In genomic region chr16:15518412-15519351, GRCh38 we compare ENCODE assay signal across 9 cellular contexts.
DNase-seq lines count a peak whose midpoint lies in the region; ATAC-seq and TF ChIP-seq lines count a peak whose summit lies in the region.
"Had no signal": no experiment of that assay in that cellular context is flagged by ENCODE, and none has a peak within 500 bp of the region (broad histone marks: within the 10 kb centered on the region; RNA-seq: fewer than 3 reads in every experiment).

No MANE protein-coding gene starts in this region.

- peak overlapping the region; percentile 50 for H3K23ac ChIP-seq in IMR-90 (ENCODE audit: low read depth, low read length)

- DNase-seq in IMR-90 (peak; percentile 76), chondrocyte (ENCODE audit: low spot score) (no peak), left lobe of liver (ENCODE audit: low spot score) (peak; percentile 49), NCI-H1092 treated with DMSO at 0.1 percent for 48 hours (lab: John Stamatoyannopoulos, UW) (no peak), HPDE6-E6E7 (ENCODE audit: extremely low spot score) (no peak)
- DNase-seq in CD8-positive, alpha-beta memory T cell, result no peak
- DNase-seq: activated T-cell treated with anti-CD3 and anti-CD28 coated beads for 4 hours had no signal

- TF ChIP-seq CTCF in IMR-90 (conservative IDR thresholded peaks at IDR 0.05; ENCODE audit: low read depth, low read length) (no peak), chondrocyte (IDR thresholded peaks at IDR 0.05) (no peak)

- H4K91ac ChIP-seq in IMR-90 (ENCODE audit: insufficient read depth, low read depth, low read length), result peak overlapping the region; percentile 4; the same call in 1 of the 2 replicates

- ATAC-seq in IMR-90 (ENCODE audit: low read depth) (peak; percentile 90), left lobe of liver (peak; percentile 40), GM19463 (IDR thresholded peaks at IDR 0.05; ENCODE audit: unreplicated experiment) (no peak)

- 0% methylated on average over 1 of the region's 11 CpGs; no CpG with 5 or more reads in 1 of the 2 experiments for WGBS in IMR-90 (ENCODE audit: extremely low coverage in 2 of 2, insufficient read length in 1 of 2), 2 experiments

- peaks cover 7% of the 10 kb centered on the region for H3K4me1 ChIP-seq in IMR-90 (ENCODE audit: control insufficient read depth, insufficient read depth, low read length)
- peaks cover 40% of the 10 kb centered on the region for H3K4me1 ChIP-seq in stomach smooth muscle (ENCODE audit: control insufficient read depth, insufficient read depth, low read length)
- H3K4me1 ChIP-seq in CD8-positive, alpha-beta memory T cell (ENCODE audit: insufficient read depth, low read length), result peaks cover 11% of the 10 kb centered on the region

- CTCF ChIA-PET in IMR-90 (lab: Yijun Ruan, JAX), result interaction anchor here (0.9 kb wide), 1 partner anchor 37 kb away, joined by 3 read pairs; no protein-coding TSS in a partner anchor
- CTCF ChIA-PET in CD8-positive, alpha-beta memory T cell (lab: Charles Lee), result no interaction called here

- no peaks in the 10 kb centered on the region for H3K27me3 Mint-ChIP-seq in chondrocyte (ENCODE audit: low read depth)
- H3K27me3 Mint-ChIP-seq in CD8-positive, alpha-beta memory T cell, result peaks cover 0 to 2% of the 10 kb centered on the region in 2 donors

- peak overlapping the region in 1 of 2 experiments; percentile 14; a peak in 1 of 4 replicates for H4K8ac ChIP-seq in IMR-90 (ENCODE audit: low read depth in 2 of 2, low read length in 2 of 2)

- H3K36me3 Mint-ChIP-seq in chondrocyte (ENCODE audit: low read depth), result peaks cover 7% of the 10 kb centered on the region
- no peaks in the 10 kb centered on the region for H3K36me3 Mint-ChIP-seq in CD8-positive, alpha-beta memory T cell

- intact Hi-C loops in IMR-90 (cut with micrococcal nuclease), result no loop called here

- peak overlapping the region; percentile 33; the same call in 1 of the 2 replicates for H2BK20ac ChIP-seq in IMR-90 (ENCODE audit: low read depth, low read length)

- peak overlapping the region; percentile 16; the same call in 1 of the 2 replicates for H3K4me2 ChIP-seq in IMR-90 (ENCODE audit: low read depth, low read length)

- in situ Hi-C loops in IMR-90 (cut with MboI; ENCODE audit: low sequenced_read_pairs), result no loop called here

- no peak overlapping the region for H2BK5ac ChIP-seq in IMR-90 (ENCODE audit: low read depth, low read length, poor library complexity, severe bottlenecking)

- no peaks in the 10 kb centered on the region for H3K9me3 Mint-ChIP-seq in chondrocyte (ENCODE audit: low read depth)
- no peaks in the 10 kb centered on the region for H3K9me3 Mint-ChIP-seq in CD8-positive, alpha-beta memory T cell

- H2AK9ac ChIP-seq in IMR-90 (replicated peaks; ENCODE audit: low read depth, low read length, poor library complexity), result peak overlapping the region; percentile 7

- no peak for TF ChIP-seq POLR2A in IMR-90 (IDR thresholded peaks at IDR 0.05; ENCODE audit: low read depth, low read length)

- H3K9me1 ChIP-seq in IMR-90 (ENCODE audit: insufficient read depth, low read length), result peaks cover 11% of the 10 kb centered on the region

- no peak overlapping the region; the same call in 2 of the 3 replicates for H2BK15ac ChIP-seq in IMR-90 (ENCODE audit: low read depth, low read length)

- no peak overlapping the region for H3K4me3 Mint-ChIP-seq in chondrocyte (ENCODE audit: unreplicated experiment)
- no peak overlapping the region for H3K4me3 Mint-ChIP-seq in CD8-positive, alpha-beta memory T cell

- H3K79me1 ChIP-seq in IMR-90 (ENCODE audit: low read depth in 1 of 2, low read length in 2 of 2), result peaks cover 11 to 17% of the 10 kb centered on the region in 2 experiments

- H4K20me1 ChIP-seq in IMR-90 (ENCODE audit: insufficient read depth, low read length), result peaks cover 13% of the 10 kb centered on the region

- no peak overlapping the region for H3K4me3 ChIP-seq in IMR-90 (ENCODE audit: insufficient read depth, low read depth, low read length)
- peak overlapping the region in 1 of 2 donors; percentile 40 for H3K4me3 ChIP-seq in stomach smooth muscle (ENCODE audit: low read length in 2 of 2)
- H3K4me3 ChIP-seq in CD8-positive, alpha-beta memory T cell (ENCODE audit: low read length), result no peak overlapping the region

- H2AK5ac ChIP-seq in IMR-90 (ENCODE audit: low read depth, low read length), result peak overlapping the region; percentile 93

- BruUV-seq in IMR-90 (replicated peaks; lab: Mats Ljungman, UMichigan), result no TSS peak

- peak overlapping the region; percentile 61 for H3K27ac Mint-ChIP-seq in chondrocyte (ENCODE audit: unreplicated experiment)
- no peak overlapping the region for H3K27ac Mint-ChIP-seq in CD8-positive, alpha-beta memory T cell

- H3K18ac ChIP-seq in IMR-90 (ENCODE audit: low read depth, low read length), result peak overlapping the region; percentile 4; the same call in 1 of the 2 replicates

- H3K9me3 ChIP-seq in IMR-90 (ENCODE audit: control insufficient read depth, insufficient read depth, low read length), result no peaks in the 10 kb centered on the region
- no peaks in the 10 kb centered on the region for H3K9me3 ChIP-seq in stomach smooth muscle (ENCODE audit: control insufficient read depth in 2 of 2, low read length in 2 of 2)
- H3K9me3 ChIP-seq in CD8-positive, alpha-beta memory T cell (ENCODE audit: low read length), result no peaks in the 10 kb centered on the region

- H3K4me1 Mint-ChIP-seq in chondrocyte (ENCODE audit: low read depth), result peaks cover 14% of the 10 kb centered on the region
- peaks cover 12 to 15% (median 14%) of the 10 kb centered on the region in 3 donors for H3K4me1 Mint-ChIP-seq in CD8-positive, alpha-beta memory T cell

- peak overlapping the region; percentile 63 for H3K27ac ChIP-seq in IMR-90 (ENCODE audit: insufficient read depth, low read length)
- H3K27ac ChIP-seq in stomach smooth muscle (ENCODE audit: low read length), result peak overlapping the region; percentile 69
- no peak overlapping the region for H3K27ac ChIP-seq in CD8-positive, alpha-beta memory T cell (ENCODE audit: low read depth, low read length)

- no peak overlapping the region; the same call in 1 of the 2 replicates for H4K5ac ChIP-seq in IMR-90 (ENCODE audit: low read depth, low read length)

- peak overlapping the region; percentile 3; the same call in 1 of the 2 replicates for H3K14ac ChIP-seq in IMR-90 (replicated peaks; ENCODE audit: low read depth, low read length)

- no peak for TF ChIP-seq RAD21 in IMR-90 (IDR thresholded peaks at IDR 0.05; ENCODE audit: low read length)

- H2BK120ac ChIP-seq in IMR-90 (ENCODE audit: low read depth, low read length), result no peak overlapping the region

- H3K36me3 ChIP-seq in IMR-90 (ENCODE audit: control insufficient read depth, insufficient read depth, low read length) (peaks cover 16% of the 10 kb centered on the region), stomach smooth muscle (ENCODE audit: control insufficient read depth in 2 of 2, insufficient read depth in 2 of 2, low read length in 2 of 2) (peaks cover 0 to 14% of the 10 kb centered on the region in 2 donors)
- H3K36me3 ChIP-seq in CD8-positive, alpha-beta memory T cell (ENCODE audit: insufficient read depth, low read length), result no peaks in the 10 kb centered on the region

- peak overlapping the region; percentile 62 for H2AFZ ChIP-seq in IMR-90 (replicated peaks; ENCODE audit: low read length, poor library complexity)

- H3K27me3 ChIP-seq in IMR-90 (ENCODE audit: control insufficient read depth, insufficient read depth, low read length) (no peaks in the 10 kb centered on the region), stomach smooth muscle (ENCODE audit: control insufficient read depth in 1 of 2, insufficient read depth in 2 of 2, low read length in 2 of 2) (no peaks in the 10 kb centered on the region)
- no peaks in the 10 kb centered on the region for H3K27me3 ChIP-seq in CD8-positive, alpha-beta memory T cell (ENCODE audit: insufficient read depth, low read length, poor library complexity, severe bottlenecking)

- H3K9ac ChIP-seq in IMR-90 (ENCODE audit: low read depth, low read length), result no peak overlapping the region
- H3K9ac ChIP-seq in stomach smooth muscle (ENCODE audit: low read length in 2 of 2), result peak overlapping the region in 1 of 2 donors; percentile 29

- H3K56ac ChIP-seq in IMR-90 (ENCODE audit: extremely low read depth, insufficient read depth, low read length), result no peak overlapping the region

- POLR2A ChIA-PET in IMR-90 (lab: Charles Lee; ENCODE audit: unreplicated experiment), result interaction anchor here (0.7 kb wide), 1 partner anchor 82 kb away, joined by 7 read pairs; no protein-coding TSS in a partner anchor
- POLR2A ChIA-PET in CD8-positive, alpha-beta memory T cell (lab: Charles Lee), result no interaction called here

- H3K4ac ChIP-seq in IMR-90 (ENCODE audit: low read depth, low read length), result peak overlapping the region; percentile 58; the same call in 1 of the 2 replicates

- dilution Hi-C loops in IMR-90 (cut with HindIII; ENCODE audit: low sequenced_read_pairs, unreplicated experiment), result no loop called here

TF ChIP-seq in IMR-90, 13 proteins besides CTCF, POLR2A, EP300 and RAD21:
- no peak for TF ChIP-seq NFE2L2 (IDR thresholded peaks at IDR 0.05; ENCODE audit: low read depth, low read length)
- peak; percentile 66; the same call in 1 of the 2 replicates for TF ChIP-seq BHLHE40 (IDR thresholded peaks at IDR 0.05; ENCODE audit: low read depth, low read length)

Comparison
In these comparisons a context has a peak if more than half of its experiments do, and no peak if none do; other contexts are left out.
1. DNase-seq: peak in IMR-90 (single experiment) and left lobe of liver (single experiment); none in chondrocyte (single experiment), CD8-positive, alpha-beta memory T cell (0 of 5), NCI-H1092 treated with DMSO at 0.1 percent for 48 hours (single experiment) and HPDE6-E6E7 (single experiment).